27 cellular contexts compared by ENCODE assay signal in the genomic region with DNA sequence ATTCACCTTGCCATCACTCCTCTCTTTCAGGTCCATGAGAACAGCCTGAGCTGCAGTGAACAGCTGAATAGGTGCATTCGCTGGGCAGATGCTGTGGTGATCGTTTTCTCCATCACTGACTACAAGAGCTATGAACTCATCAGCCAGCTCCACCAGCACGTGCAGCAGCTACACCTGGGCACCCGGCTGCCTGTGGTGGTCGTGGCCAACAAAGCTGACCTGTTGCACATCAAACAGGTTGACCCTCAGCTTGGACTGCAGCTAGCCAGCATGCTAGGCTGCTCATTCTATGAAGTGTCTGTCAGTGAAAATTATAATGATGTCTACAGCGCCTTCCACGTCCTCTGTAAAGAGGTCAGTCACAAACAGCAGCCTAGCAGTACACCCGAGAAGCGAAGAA. TPM values are rescaled to one million over a fixed set of nuclear protein-coding genes. Genes with fewer than 3 reads are reported as not detected.
DNase-seq lines count a peak whose midpoint lies in the region; ATAC-seq, FAIRE-seq and TF ChIP-seq lines count a peak whose summit lies in the region.
"Had no signal": no experiment of that assay in that cellular context is flagged by ENCODE, and none has a peak within 500 bp of the region (broad histone marks: within the 10 kb centered on the region; RNA-seq: fewer than 3 reads in every experiment).

No MANE protein-coding gene starts in this region.

- H3K27ac ChIP-seq in heart left ventricle (peak overlapping the region in 9 of 12 donors; percentile 1 to 90 (median 26)), H1 (ENCODE audit: low read depth, low read length) (no peak overlapping the region), thyroid gland (no peak overlapping the region)
- no peak overlapping the region for H3K27ac ChIP-seq in effector memory CD4-positive, alpha-beta T cell (ENCODE audit: insufficient read depth, low read length, poor library complexity, severe bottlenecking)
- H3K27ac ChIP-seq: A549, psoas muscle had no signal

- H3K9me3 Mint-ChIP-seq in neural crest cell = no peaks in the 10 kb centered on the region
- no peaks in the 10 kb centered on the region for H3K9me3 Mint-ChIP-seq in endothelial cell (ENCODE audit: unreplicated experiment)
- H3K9me3 Mint-ChIP-seq: naive thymus-derived CD4-positive, alpha-beta T cell; stimulated activated effector memory CD8-positive, alpha-beta T cell treated with anti-CD3 and anti-CD28 coated beads, Interleukin-12 subunit alpha, Interleukin-12 subunit beta, amount 100 ng/mL, for 72 hours had no signal

- H2AFZ ChIP-seq in H1 (ENCODE audit: low read length) = no peak overlapping the region

- H2BK12ac ChIP-seq in H1 (ENCODE audit: low read depth, low read length) = no peak overlapping the region

- H2BK15ac ChIP-seq in H1 (ENCODE audit: low read length) = 0 out of 2 replicates have a peak overlapping the region, but pooled peaks have one; percentile 6

- H4K20me1 ChIP-seq in H1 (replicated peaks in 1 of 2; ENCODE audit: control insufficient read depth in 1 of 2, insufficient read depth in 2 of 2, low read length in 2 of 2) = peaks cover 14 to 19% of the 10 kb centered on the region in 2 experiments

- FAIRE-seq in H1 (lab: Jason Lieb, UNC) = no peak
- FAIRE-seq: A549, TTC549 had no signal

- H4K5ac ChIP-seq in H1 (ENCODE audit: insufficient read length, low read depth, low read length) = no peak overlapping the region

- H3K4ac ChIP-seq in H1 (replicated peaks; ENCODE audit: insufficient read length, low read depth, low read length) = no peak overlapping the region

- no peak overlapping the region for H3K9ac ChIP-seq in H1 (replicated peaks in 1 of 4; ENCODE audit: extremely low read depth in 1 of 4, low read depth in 3 of 4, low read length in 3 of 4)
- H3K9ac ChIP-seq: SK-N-SH had no signal

- H3K23me2 ChIP-seq in H1 (ENCODE audit: low read depth, low read length) = peaks cover 6% of the 10 kb centered on the region; the same call in 1 of the 2 replicates

- H2BK5ac ChIP-seq in H1 (ENCODE audit: low read depth, low read length) = peak overlapping the region; percentile 62; the same call in 1 of the 2 replicates

- H3K4me1 ChIP-seq in heart left ventricle (peaks cover 0 to 80% (median 48%) of the 10 kb centered on the region in 12 donors), H1 (replicated peaks in 1 of 4; ENCODE audit: control insufficient read depth in 3 of 4, insufficient read depth in 4 of 4, low read length in 3 of 4) (peaks cover 7 to 33% (median 14%) of the 10 kb centered on the region in 4 experiments), thyroid gland (peaks cover 22 to 52% of the 10 kb centered on the region in 2 donors)
- H3K4me1 ChIP-seq in effector memory CD4-positive, alpha-beta T cell (ENCODE audit: control insufficient read depth, insufficient read depth, low read length, poor library complexity, severe bottlenecking) = peaks cover 13% of the 10 kb centered on the region
- H3K4me1 ChIP-seq: A549 had no signal

- H3K4me3 Mint-ChIP-seq in neural crest cell = no peak overlapping the region
- no peak overlapping the region for H3K4me3 Mint-ChIP-seq in endothelial cell (ENCODE audit: unreplicated experiment)
- H3K4me3 Mint-ChIP-seq: naive thymus-derived CD4-positive, alpha-beta T cell; stimulated activated effector memory CD8-positive, alpha-beta T cell treated with anti-CD3 and anti-CD28 coated beads, Interleukin-12 subunit alpha, Interleukin-12 subunit beta, amount 100 ng/mL, for 72 hours; T-helper 17 cell had no signal

- H3K27ac Mint-ChIP-seq in neural crest cell (ENCODE audit: unreplicated experiment) (peak overlapping the region; percentile 84), endothelial cell (ENCODE audit: unreplicated experiment) (no peak overlapping the region)
- H3K27ac Mint-ChIP-seq: CD4-positive, CD25-positive, alpha-beta regulatory T cell; naive thymus-derived CD4-positive, alpha-beta T cell; stimulated activated effector memory CD8-positive, alpha-beta T cell treated with anti-CD3 and anti-CD28 coated beads, Interleukin-12 subunit alpha, Interleukin-12 subunit beta, amount 100 ng/mL, for 72 hours; T-helper 17 cell had no signal

- H3K4me3 ChIP-seq in heart left ventricle (peak overlapping the region in 6 of 12 donors; percentile 64 to 91 (median 78)), H1 (ENCODE audit: extremely low read depth in 1 of 4, insufficient read depth in 2 of 4, low read depth in 3 of 4, low read length in 4 of 4) (peak overlapping the region in 1 of 4 experiments; percentile 97; a peak in 2 of 8 replicates), thyroid gland (replicated peaks in 1 of 3) (no peak overlapping the region)
- H3K4me3 ChIP-seq in effector memory CD4-positive, alpha-beta T cell (ENCODE audit: insufficient read depth, low read depth, low read length, poor library complexity, severe bottlenecking) = no peak overlapping the region
- H3K4me3 ChIP-seq: A549, psoas muscle had no signal

- no peak overlapping the region for H3K23ac ChIP-seq in H1 (ENCODE audit: insufficient read length)

- H3K56ac ChIP-seq in H1 (replicated peaks; ENCODE audit: insufficient read length, low read depth, low read length) = no peak overlapping the region

- CTCF ChIA-PET in H1 (lab: Charles Lee; ENCODE audit: partially characterized antibody) = interaction anchor here (1.0 to 1.5 kb wide), 5 partner anchors 9 to 277 kb away, joined by 3 to 5 read pairs (median 3); no protein-coding TSS in a partner anchor

- H3K36me3 ChIP-seq in heart left ventricle (peaks cover 0 to 23% (median 4%) of the 10 kb centered on the region in 9 donors), H1 (ENCODE audit: control insufficient read depth in 2 of 4, insufficient read depth in 4 of 4, low read length in 3 of 4) (peaks cover 16 to 48% (median 33%) of the 10 kb centered on the region in 4 experiments), thyroid gland (no peaks in the 10 kb centered on the region)
- no peaks in the 10 kb centered on the region for H3K36me3 ChIP-seq in effector memory CD4-positive, alpha-beta T cell (ENCODE audit: control insufficient read depth, insufficient read depth, low read length)

- intact Hi-C loops in heart left ventricle (cut with DNase I) (loop anchor here (2.0 to 10.0 kb wide), 13 partner anchors 27 to 491 kb away; partner anchors contain the start of gene USP46 (in 1 of the 10)), cardiac septum (cut with DNase I) (loop anchor here (5.0 kb wide), 2 partner anchors 117 to 278 kb away; no protein-coding TSS in a partner anchor), thyroid gland (cut with DNase I) (no loop called here)

- H3K4me2 ChIP-seq in H1 (ENCODE audit: insufficient read depth in 1 of 2, low read depth in 2 of 2, low read length in 2 of 2) = peak overlapping the region; percentile 36 to 91; a peak in 2 of 4 replicates
- H3K4me2 ChIP-seq: A549, SK-N-SH had no signal

- H2BK20ac ChIP-seq in H1 (ENCODE audit: low read length) = no peak overlapping the region

- H2BK120ac ChIP-seq in H1 (replicated peaks; ENCODE audit: low read depth, low read length) = no peak overlapping the region

- H3K27me3 ChIP-seq in heart left ventricle (peaks cover 0 to 15% (median 0%) of the 10 kb centered on the region in 9 donors), H1 (replicated peaks in 1 of 4; ENCODE audit: control insufficient read depth in 3 of 4, extremely low read depth in 1 of 4, insufficient read depth in 3 of 4, low read length in 3 of 4) (no peaks in the 10 kb centered on the region; a peak in 3 of 7 replicates), thyroid gland (no peaks in the 10 kb centered on the region)
- peaks cover 2% of the 10 kb centered on the region for H3K27me3 ChIP-seq in effector memory CD4-positive, alpha-beta T cell (replicated peaks; ENCODE audit: control insufficient read depth, insufficient read depth, low read length, poor library complexity, severe bottlenecking)
- H3K27me3 ChIP-seq: dorsolateral prefrontal cortex had no signal

- POLR2A ChIA-PET in H1 (lab: Charles Lee; ENCODE audit: partially characterized antibody) = interaction anchor here (0.7 to 11.0 kb wide), 24 partner anchors 9 to 265 kb away, joined by 3 to 165 read pairs (median 4); partner anchors contain the start of gene ERVMER34-1

- H3K4me1 Mint-ChIP-seq in neural crest cell (peaks cover 38% of the 10 kb centered on the region), endothelial cell (ENCODE audit: unreplicated experiment) (peaks cover 9% of the 10 kb centered on the region)

- no peak overlapping the region for H3K18ac ChIP-seq in H1 (ENCODE audit: extremely low read depth, low read length)

- no peak for ATAC-seq in heart left ventricle
- ATAC-seq: A549; naive thymus-derived CD4-positive, alpha-beta T cell; PC-3; psoas muscle; stimulated activated effector memory CD8-positive, alpha-beta T cell treated with anti-CD3 and anti-CD28 coated beads, Interleukin-12 subunit alpha, Interleukin-12 subunit beta, amount 100 ng/mL, for 72 hours; T-helper 17 cell had no signal

- H3K79me1 ChIP-seq in H1 (ENCODE audit: low read depth, low read length) = peaks cover 8% of the 10 kb centered on the region; the same call in 1 of the 2 replicates

- no peak overlapping the region for H2AK5ac ChIP-seq in H1 (ENCODE audit: low read depth, low read length)

- H3K27me3 Mint-ChIP-seq in neural crest cell (ENCODE audit: low read depth) (peaks cover 24% of the 10 kb centered on the region), endothelial cell (ENCODE audit: unreplicated experiment) (peaks cover 11% of the 10 kb centered on the region)

- TF ChIP-seq POLR2A in heart left ventricle (IDR thresholded peaks at IDR 0.05) = no peak
- TF ChIP-seq POLR2A in H1 (IDR thresholded peaks at IDR 0.05; ENCODE audit: control extremely low read depth in 1 of 2, low read depth in 2 of 2, low read length in 2 of 2) = no peak
- TF ChIP-seq POLR2A in thyroid gland (IDR thresholded peaks at IDR 0.05) = no peak

- no peak overlapping the region for H4K91ac ChIP-seq in H1 (replicated peaks; ENCODE audit: insufficient read length, low read length)

- H3K79me2 ChIP-seq in H1 (ENCODE audit: control insufficient read depth in 1 of 2, insufficient read depth in 2 of 2, low read length in 2 of 2) = peaks cover 8 to 32% of the 10 kb centered on the region in 2 experiments

- H3K14ac ChIP-seq in H1 (ENCODE audit: insufficient read length) = no peak overlapping the region

- H3K36me3 Mint-ChIP-seq in neural crest cell (ENCODE audit: low read depth) (peaks cover 4% of the 10 kb centered on the region), endothelial cell (ENCODE audit: low read depth, unreplicated experiment) (no peaks in the 10 kb centered on the region)
- H3K36me3 Mint-ChIP-seq: naive thymus-derived CD4-positive, alpha-beta T cell; stimulated activated effector memory CD8-positive, alpha-beta T cell treated with anti-CD3 and anti-CD28 coated beads, Interleukin-12 subunit alpha, Interleukin-12 subunit beta, amount 100 ng/mL, for 72 hours had no signal

- no peak for TF ChIP-seq EP300 in H1 (IDR thresholded peaks at IDR 0.05; ENCODE audit: borderline replicate concordance in 1 of 2, low read depth in 2 of 2, low read length in 2 of 2)

- TF ChIP-seq CTCF in heart left ventricle (IDR thresholded peaks at IDR 0.05) = no peak
- TF ChIP-seq CTCF in H1 (IDR thresholded peaks at IDR 0.05; ENCODE audit: control extremely low read depth in 1 of 3, insufficient read depth in 1 of 3, low read depth in 1 of 3, low read length in 3 of 3) = no peak
- no peak for TF ChIP-seq CTCF in neural crest cell (conservative IDR thresholded peaks at IDR 0.05)
- TF ChIP-seq CTCF in endothelial cell (IDR thresholded peaks at IDR 0.05; ENCODE audit: unreplicated experiment) = no peak
- TF ChIP-seq CTCF in thyroid gland (IDR thresholded peaks at IDR 0.05) = no peak

- H4K8ac ChIP-seq in H1 (ENCODE audit: extremely low read depth, insufficient read depth, low read length) = no peak overlapping the region

- H3K9me3 ChIP-seq in heart left ventricle (no peaks in the 10 kb centered on the region), H1 (ENCODE audit: insufficient read depth in 2 of 2, low read depth in 1 of 2, low read length in 1 of 2) (no peaks in the 10 kb centered on the region), thyroid gland (no peaks in the 10 kb centered on the region)
- no peaks in the 10 kb centered on the region for H3K9me3 ChIP-seq in effector memory CD4-positive, alpha-beta T cell (ENCODE audit: control insufficient read depth, low read length)
- H3K9me3 ChIP-seq: A549, psoas muscle, SK-N-SH had no signal

- DNase-seq in heart left ventricle = no peak
- no peak for DNase-seq in cardiac septum (ENCODE audit: low spot score)
- no peak for DNase-seq in H1 (ENCODE audit: low read depth in 1 of 2, low spot score in 2 of 2)
- DNase-seq in neural crest cell (ENCODE audit: low read depth, low spot score) = no peak
- DNase-seq in endothelial cell (ENCODE audit: low spot score) = no peak
- no peak for DNase-seq in thyroid gland
- no peak for DNase-seq in effector memory CD4-positive, alpha-beta T cell
- DNase-seq in ecto neural progenitor cell (ENCODE audit: low spot score) = no peak
- DNase-seq: activated CD4-positive, alpha-beta T cell treated with anti-CD3 and anti-CD28 coated beads, Interleukin-2, amount 50 U/mL, for 4 hours; activated gamma-delta T cell treated with Interleukin-2 at 50 U/mL for 16 hours; activated T-cell treated with anti-CD3 and anti-CD28 coated beads, Interleukin-2, amount 50 U/mL, for 48 hours; AML-193; CD4-positive, CD25-positive, alpha-beta regulatory T cell; DND-41; dorsolateral prefrontal cortex; GF-D8; islet precursor cell; naive thymus-derived CD4-positive, alpha-beta T cell; NK-92 treated with Interleukin-12 subunit alpha and Interleukin-12 subunit beta, amount 100 ng/mL, for 24 hours; PC-3; psoas muscle; T-helper 17 cell had no signal

- WGBS in heart left ventricle, 4 donors = 73 to 81% (median 77%) methylated on average over 9 of the region's 9 CpGs
- 92% methylated on average over 9 of the region's 9 CpGs; no CpG with 5 or more reads in 1 of the 2 experiments for WGBS in H1 (ENCODE audit: extremely low coverage in 1 of 2, insufficient coverage in 1 of 2, insufficient read length in 1 of 2, insufficient replicate concordance in 2 of 2, low coverage in 1 of 2, low lambda C conversion rate in 2 of 2, missing lambda C conversion rate in 1 of 2), 2 experiments
- 69 to 76% methylated on average over 9 of the region's 9 CpGs for WGBS in thyroid gland, 2 donors

- TF ChIP-seq RAD21 in H1 (IDR thresholded peaks at IDR 0.05 in 1 of 2, conservative IDR thresholded peaks at IDR 0.05 in 1 of 2; ENCODE audit: low read depth in 2 of 2, low read length in 2 of 2) = no peak

RNA-seq across cellular contexts. Expression of gene RASL11B, which starts 3.2 kb away (rescaled TPM):
- 10 to 100 TPM in 2 of 9 donors, 1 to 10 TPM in 7; 2.7 to 16.1 (median 5.5) TPM for total RNA-seq in heart left ventricle
- 1 to 10 TPM; 4.4 to 8.0 TPM for polyA plus RNA-seq in heart left ventricle
- total RNA-seq in cardiac septum = 23.8 TPM
- 71.4 and 75.5 TPM in 2 replicates for total RNA-seq in H1 (2021; fragmentation: NEBNext Ultra II Directional; extraction: Animal tissue kit (Norgen Biotek cat#: 25700))
- 43.4 and 49.8 TPM in 2 replicates for polyA plus RNA-seq in H1 (2011; rRNA removed)
- polyA plus RNA-seq in H1 (2011; cell fraction: cytosol; rRNA removed) = 56.0 TPM
- 36.6 TPM for polyA plus RNA-seq in H1 (2011; cell fraction: nucleus; rRNA removed)
- polyA plus RNA-seq in H1 (2012, experiment 1 of 2) = 38.7 to 54.6 TPM (median 48.5 TPM) in 4 replicates
- 63.2 TPM for polyA plus RNA-seq in H1 (2012, experiment 2 of 2)
- 69.8 TPM for polyA plus RNA-seq in H1 (2013, experiment 1 of 2)
- 72.4 TPM for polyA plus RNA-seq in H1 (2013, experiment 2 of 2)
- polyA minus RNA-seq in H1 (2011; rRNA and poly(A)+ RNA removed) = 63.6 and 88.9 TPM in 2 replicates
- polyA minus RNA-seq in H1 (2011; cell fraction: cytosol; rRNA and poly(A)+ RNA removed) = 42.1 TPM
- polyA minus RNA-seq in H1 (2011; cell fraction: nucleus; rRNA and poly(A)+ RNA removed) = 63.3 TPM
- 10.2 and 11.3 TPM in 2 replicates for total RNA-seq in neural crest cell
- 0.64 TPM for total RNA-seq in endothelial cell (ENCODE audit: unreplicated experiment)
- 1 to 10 TPM in 1 of 4 donors, under 1 TPM in 3; 0.45 to 3.6 (median 0.60) TPM for total RNA-seq in thyroid gland
- total RNA-seq: HT-29, T-helper 17 cell had no signal

Comparison
In these comparisons a context has a peak if more than half of its experiments do, and no peak if none do; other contexts are left out.
1. H3K27ac ChIP-seq: peak in heart left ventricle (9 of 12); none in H1 (single experiment), thyroid gland (0 of 3) and effector memory CD4-positive, alpha-beta T cell (single experiment).